ENCODE assay signal across 13 cellular contexts in the genomic region with DNA sequence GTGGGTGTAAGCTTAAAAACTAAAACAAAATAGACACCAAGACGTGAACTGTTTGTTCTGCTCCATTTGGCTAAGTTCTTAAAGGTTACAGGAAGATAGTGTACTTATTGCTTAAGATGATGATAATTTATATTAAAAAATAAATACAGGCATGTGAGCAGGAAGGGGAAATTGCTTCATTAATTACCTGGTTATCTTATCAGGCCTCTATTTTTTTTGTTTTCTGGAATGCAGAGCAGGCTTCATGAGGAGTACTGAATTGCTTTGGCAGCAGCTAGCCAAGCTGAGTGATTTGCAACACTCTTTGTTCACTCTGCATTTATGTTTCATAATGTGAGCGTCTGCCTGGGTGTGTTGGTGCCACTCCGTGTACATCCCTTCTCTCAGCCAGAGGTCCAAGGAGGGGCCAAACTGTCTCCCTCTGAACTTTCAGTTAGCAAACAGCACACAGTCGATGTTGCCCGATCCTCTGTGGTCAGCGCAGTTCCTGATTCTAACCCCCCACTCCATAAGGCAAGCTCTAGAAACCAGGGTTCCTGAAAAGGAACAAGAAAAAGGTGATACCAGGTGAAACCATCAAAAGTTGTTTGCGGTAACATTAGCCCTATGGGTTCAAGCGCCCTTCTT.
DNase-seq lines count a peak whose midpoint lies in the region; ATAC-seq and TF ChIP-seq lines count a peak whose summit lies in the region.
"Had no signal": no experiment of that assay in that cellular context is flagged by ENCODE, and none has a peak within 500 bp of the region (broad histone marks: within the 10 kb centered on the region; RNA-seq: fewer than 3 reads in every experiment).

No MANE protein-coding gene starts in this region.

- H3K27ac Mint-ChIP-seq in activated naive CD4-positive, alpha-beta T cell treated with anti-CD3 and anti-CD28 coated beads for 36 hours = no peak overlapping the region
- H3K27ac Mint-ChIP-seq in Calu3 (ENCODE audit: unreplicated experiment) = no peak overlapping the region

- BruUV-seq in Calu3 (replicated peaks; lab: Mats Ljungman, UMichigan) = no TSS peak

- H3K9me3 ChIP-seq in skeletal muscle tissue (ENCODE audit: control insufficient read depth in 3 of 3, low read length in 3 of 3) = no peaks in the 10 kb centered on the region

- no peak overlapping the region for H3K4me3 ChIP-seq in NB4 (ENCODE audit: low read depth, low read length)
- no peak overlapping the region for H3K4me3 ChIP-seq in cardiac fibroblast (replicated peaks in 1 of 2; ENCODE audit: low read depth in 2 of 2, low read length in 2 of 2)
- peak overlapping the region; percentile 5 to 41 (median 17) for H3K4me3 ChIP-seq in skeletal muscle tissue (ENCODE audit: low read length in 3 of 3)
- H3K4me3 ChIP-seq in H7 (ENCODE audit: insufficient read depth, low read depth, low read length) = no peak overlapping the region

- no peaks in the 10 kb centered on the region for H3K27me3 ChIP-seq in skeletal muscle tissue (ENCODE audit: control insufficient read depth in 3 of 3, insufficient read depth in 3 of 3, low read length in 3 of 3)
- H3K27me3 ChIP-seq in H7 (ENCODE audit: control insufficient read depth, insufficient read depth, low read length) = no peaks in the 10 kb centered on the region

- no peak for TF ChIP-seq CTCF in NB4 (IDR thresholded peaks at IDR 0.05; ENCODE audit: low read depth, low read length)
- TF ChIP-seq CTCF in cardiac fibroblast (IDR thresholded peaks at IDR 0.05; ENCODE audit: low read depth, low read length) = no peak
- TF ChIP-seq CTCF in Calu3 (IDR thresholded peaks at IDR 0.05; ENCODE audit: unreplicated experiment) = no peak

- H3K27me3 Mint-ChIP-seq in activated naive CD4-positive, alpha-beta T cell treated with anti-CD3 and anti-CD28 coated beads for 36 hours (ENCODE audit: low read depth) = peaks cover 9% of the 10 kb centered on the region
- no peaks in the 10 kb centered on the region for H3K27me3 Mint-ChIP-seq in Calu3 (ENCODE audit: unreplicated experiment)

- H3K4me3 Mint-ChIP-seq in activated naive CD4-positive, alpha-beta T cell treated with anti-CD3 and anti-CD28 coated beads for 36 hours = no peak overlapping the region
- H3K4me3 Mint-ChIP-seq in Calu3 (ENCODE audit: low read depth, unreplicated experiment) = no peak overlapping the region

- no peaks in the 10 kb centered on the region for H3K36me3 Mint-ChIP-seq in activated naive CD4-positive, alpha-beta T cell treated with anti-CD3 and anti-CD28 coated beads for 36 hours (ENCODE audit: low read depth)
- H3K36me3 Mint-ChIP-seq in Calu3 (ENCODE audit: insufficient read depth, unreplicated experiment) = no peaks in the 10 kb centered on the region

- peak overlapping the region in 1 of 3 donors; percentile 51 for H3K9ac ChIP-seq in skeletal muscle tissue (ENCODE audit: low read depth in 1 of 3, low read length in 3 of 3)

- DNase-seq in NB4 (ENCODE audit: low read depth) (peak; percentile 44), cardiac fibroblast (ENCODE audit: low read depth in 2 of 2) (peak; percentile 59 to 98), left kidney (ENCODE audit: low read depth, low spot score) (peak; percentile 21), H7 (no peak), Calu3 (no peak)
- no peak for DNase-seq in activated naive CD4-positive, alpha-beta T cell treated with anti-CD3 and anti-CD28 coated beads for 36 hours
- DNase-seq: DMS53; effector CD4-positive, alpha-beta T cell; islet precursor cell; NCI-H2171 treated with DMSO at 0.1 percent for 48 hours; SW 1271 had no signal

- H3K4me1 Mint-ChIP-seq in activated naive CD4-positive, alpha-beta T cell treated with anti-CD3 and anti-CD28 coated beads for 36 hours (ENCODE audit: low read depth) = no peaks in the 10 kb centered on the region
- H3K4me1 Mint-ChIP-seq in Calu3 (ENCODE audit: low read depth, unreplicated experiment) = peaks cover 8% of the 10 kb centered on the region

- no peak for ATAC-seq in HG03025 (IDR thresholded peaks at IDR 0.05; ENCODE audit: low FRiP score, unreplicated experiment)

- H3K36me3 ChIP-seq in skeletal muscle tissue (ENCODE audit: control insufficient read depth in 3 of 3, insufficient read depth in 3 of 3, low read length in 3 of 3) (no peaks in the 10 kb centered on the region), H7 (replicated peaks; ENCODE audit: control insufficient read depth, insufficient read depth, low read length) (no peaks in the 10 kb centered on the region)

- no peaks in the 10 kb centered on the region for H3K9me3 Mint-ChIP-seq in activated naive CD4-positive, alpha-beta T cell treated with anti-CD3 and anti-CD28 coated beads for 36 hours
- H3K9me3 Mint-ChIP-seq in Calu3 (ENCODE audit: low read depth, unreplicated experiment) = no peaks in the 10 kb centered on the region

- intact Hi-C loops in activated naive CD4-positive, alpha-beta T cell treated with anti-CD3 and anti-CD28 coated beads for 36 hours (cut with micrococcal nuclease) = no loop called here
- intact Hi-C loops in Calu3 (cut with micrococcal nuclease; ENCODE audit: unreplicated experiment) = no loop called here

- no peak for TF ChIP-seq POLR2A in NB4 (IDR thresholded peaks at IDR 0.05; ENCODE audit: extremely low read depth, insufficient read length)

- H3K27ac ChIP-seq in skeletal muscle tissue (ENCODE audit: low read depth, low read length) = peak overlapping the region; percentile 32

- peaks cover 8 to 16% (median 15%) of the 10 kb centered on the region in 3 donors for H3K4me1 ChIP-seq in skeletal muscle tissue (ENCODE audit: control insufficient read depth in 3 of 3, insufficient read depth in 3 of 3, low read length in 3 of 3)

- CTCF ChIA-PET in activated naive CD4-positive, alpha-beta T cell treated with anti-CD3 and anti-CD28 coated beads for 36 hours (lab: Charles Lee) = interaction anchor here (0.7 kb wide), 1 partner anchor 16 kb away, joined by 3 read pairs; no protein-coding TSS in a partner anchor
- CTCF ChIA-PET in Calu3 (lab: Charles Lee) = no interaction called here

Comparison
In these comparisons a context has a peak if more than half of its experiments do, and no peak if none do; other contexts are left out.
1. DNase-seq: peak in NB4 (single experiment), cardiac fibroblast (2 of 2) and left kidney (single experiment); none in activated naive CD4-positive, alpha-beta T cell treated with anti-CD3 and anti-CD28 coated beads for 36 hours (single experiment), H7 (single experiment) and Calu3 (single experiment).
2. H3K4me3 ChIP-seq: peak in skeletal muscle tissue (3 of 3); none in NB4 (single experiment), cardiac fibroblast (0 of 2) and H7 (single experiment).